In genomic region chr2:190978389-190979053, GRCh38 we compare ENCODE assay signal across 16 cellular contexts. TPM values are rescaled to one million over a fixed set of nuclear protein-coding genes. Genes with fewer than 3 reads are reported as not detected.
DNase-seq lines count a peak whose midpoint lies in the region; ATAC-seq, FAIRE-seq and TF ChIP-seq lines count a peak whose summit lies in the region.
"Had no signal": no experiment of that assay in that cellular context is flagged by ENCODE, and none has a peak within 500 bp of the region (broad histone marks: within the 10 kb centered on the region; RNA-seq: fewer than 3 reads in every experiment).

No MANE protein-coding gene starts in this region.

- H3K27me3 ChIP-seq in KMS-11 (ENCODE audit: insufficient read depth, low read depth): no peaks in the 10 kb centered on the region
- no peaks in the 10 kb centered on the region for H3K27me3 ChIP-seq in K562 (ENCODE audit: control insufficient read depth in 2 of 2, insufficient read depth in 2 of 2, low read length in 2 of 2)
- no peaks in the 10 kb centered on the region for H3K27me3 ChIP-seq in parathyroid adenoma (ENCODE audit: control insufficient read depth, insufficient read depth, low read length)
- H3K27me3 ChIP-seq: transverse colon had no signal

- no peak overlapping the region; the same call in 1 of the 2 replicates for H3K27ac ChIP-seq in KMS-11
- no peak overlapping the region for H3K27ac ChIP-seq in K562 (ENCODE audit: extremely low read depth, low read depth, low read length)
- H3K27ac ChIP-seq in parathyroid adenoma: peak overlapping the region; percentile 90
- H3K27ac ChIP-seq: transverse colon had no signal

- no peak overlapping the region for H3K4me3 Mint-ChIP-seq in activated CD8-positive, alpha-beta memory T cell treated with anti-CD3 and anti-CD28 coated beads, Interleukin-2, amount 10 ng/mL, durations not matched to agents 7 days and 5 days

- intact Hi-C loops in K562 (cut with micrococcal nuclease): no loop called here

- H3K4me3 ChIP-seq in KMS-11 (IDR thresholded peaks at IDR 0.05; ENCODE audit: insufficient read depth, low read depth, low read length): no peak overlapping the region
- no peak overlapping the region for H3K4me3 ChIP-seq in K562
- H3K4me3 ChIP-seq in parathyroid adenoma (ENCODE audit: low read depth, low read length): no peak overlapping the region
- H3K4me3 ChIP-seq: transverse colon had no signal

- H2AFZ ChIP-seq in KMS-11 (ENCODE audit: low read depth) (no peak overlapping the region), K562 (ENCODE audit: low read depth, low read length) (no peak overlapping the region), parathyroid adenoma (no peak overlapping the region)

- CTCF ChIA-PET in activated CD8-positive, alpha-beta memory T cell treated with anti-CD3 and anti-CD28 coated beads, Interleukin-2, amount 10 ng/mL, durations not matched to agents 7 days and 5 days (lab: Charles Lee): no interaction called here
- CTCF ChIA-PET in K562 (lab: Yijun Ruan, JAX; ENCODE audit: low intra/inter-chr PET ratio): no interaction called here
- CTCF ChIA-PET in GM10248 (lab: Yijun Ruan, JAX): interaction anchor here (0.8 to 1.2 kb wide), 3 partner anchors 9 to 14 kb away, joined by 3 read pairs; no protein-coding TSS in a partner anchor

- H3K27me3 Mint-ChIP-seq in activated CD8-positive, alpha-beta memory T cell treated with anti-CD3 and anti-CD28 coated beads, Interleukin-2, amount 10 ng/mL, durations not matched to agents 7 days and 5 days: no peaks in the 10 kb centered on the region

- H4K20me1 ChIP-seq in KMS-11 (ENCODE audit: insufficient read depth) (no peaks in the 10 kb centered on the region), K562 (replicated peaks; ENCODE audit: control insufficient read depth, insufficient read depth, low read length) (no peaks in the 10 kb centered on the region)

- H3K36me3 ChIP-seq in KMS-11 (ENCODE audit: insufficient read depth): no peaks in the 10 kb centered on the region; the same call in 1 of the 2 replicates
- H3K36me3 ChIP-seq in K562 (ENCODE audit: control insufficient read depth, insufficient read depth, low read length): peaks cover 92% of the 10 kb centered on the region; the same call in 2 of the 3 replicates
- peaks cover 3% of the 10 kb centered on the region for H3K36me3 ChIP-seq in parathyroid adenoma (ENCODE audit: control insufficient read depth, insufficient read depth, low read length)

- TF ChIP-seq POLR2A in K562 (conservative IDR thresholded peaks at IDR 0.05): no peak

- H3K36me3 Mint-ChIP-seq in activated CD8-positive, alpha-beta memory T cell treated with anti-CD3 and anti-CD28 coated beads, Interleukin-2, amount 10 ng/mL, durations not matched to agents 7 days and 5 days: peaks cover 93% of the 10 kb centered on the region

- no peak for TF ChIP-seq CTCF in KMS-11 (conservative IDR thresholded peaks at IDR 0.05; ENCODE audit: low read depth, low read length)
- TF ChIP-seq CTCF in K562 (IDR thresholded peaks at IDR 0.05 in 2 of 3, conservative IDR thresholded peaks at IDR 0.05 in 1 of 3; ENCODE audit: insufficient read depth in 2 of 3, low read depth in 1 of 3, low read length in 3 of 3): no peak
- TF ChIP-seq CTCF in parathyroid adenoma (IDR thresholded peaks at IDR 0.05): no peak
- TF ChIP-seq CTCF in GM10248 (IDR thresholded peaks at IDR 0.05; ENCODE audit: control extremely low read depth, extremely low read depth, low read depth, missing control alignments): no peak

- H3K4me2 ChIP-seq in KMS-11 (peak overlapping the region; percentile 80; the same call in 1 of the 2 replicates), K562 (ENCODE audit: insufficient read depth, low read length) (no peak overlapping the region), parathyroid adenoma (ENCODE audit: low read length) (no peak overlapping the region)

- 86% methylated on average over 17 of the region's 17 CpGs for WGBS in K562 (ENCODE audit: insufficient coverage, low coverage, missing lambda C conversion rate)

- FAIRE-seq in K562 (lab: Jason Lieb, UNC): no peak
- FAIRE-seq: H1, HepG2 had no signal

- no peaks in the 10 kb centered on the region for H3K9me3 Mint-ChIP-seq in activated CD8-positive, alpha-beta memory T cell treated with anti-CD3 and anti-CD28 coated beads, Interleukin-2, amount 10 ng/mL, durations not matched to agents 7 days and 5 days (ENCODE audit: low read depth)

- no peak for TF ChIP-seq EP300 in K562 (IDR thresholded peaks at IDR 0.05; ENCODE audit: low read length)

- H3K79me2 ChIP-seq in KMS-11 (ENCODE audit: insufficient read depth, low read depth) (no peaks in the 10 kb centered on the region), K562 (ENCODE audit: control insufficient read depth, insufficient read depth, low read length) (no peaks in the 10 kb centered on the region), parathyroid adenoma (no peaks in the 10 kb centered on the region)

- TF ChIP-seq RAD21 in K562 (CRISPR knock-in tag; conservative IDR thresholded peaks at IDR 0.05 in 1 of 2, IDR thresholded peaks at IDR 0.05 in 1 of 2): no peak

- H3K9ac ChIP-seq in KMS-11: no peak overlapping the region
- no peak overlapping the region for H3K9ac ChIP-seq in K562 (ENCODE audit: insufficient read depth in 1 of 2, low read depth in 2 of 2, low read length in 2 of 2)
- no peak overlapping the region for H3K9ac ChIP-seq in parathyroid adenoma

- peaks cover 48% of the 10 kb centered on the region for H3K4me1 ChIP-seq in KMS-11 (ENCODE audit: low read depth, poor library complexity, severe bottlenecking)
- H3K4me1 ChIP-seq in K562 (replicated peaks in 1 of 2; ENCODE audit: control insufficient read depth in 2 of 2, insufficient read depth in 2 of 2, low read length in 2 of 2): no peaks in the 10 kb centered on the region
- H3K4me1 ChIP-seq in parathyroid adenoma: peaks cover 59% of the 10 kb centered on the region

- peaks cover 52% of the 10 kb centered on the region for H3K4me1 Mint-ChIP-seq in activated CD8-positive, alpha-beta memory T cell treated with anti-CD3 and anti-CD28 coated beads, Interleukin-2, amount 10 ng/mL, durations not matched to agents 7 days and 5 days

- in situ Hi-C loops in K562 (cut with MboI): no loop called here

- no TSS peak for BruUV-seq in K562 (replicated peaks; lab: Mats Ljungman, UMichigan)

- H3K9me1 ChIP-seq in K562 (ENCODE audit: control insufficient read depth, insufficient read depth, low read length): no peaks in the 10 kb centered on the region

- peak overlapping the region; percentile 18 for H3K27ac Mint-ChIP-seq in activated CD8-positive, alpha-beta memory T cell treated with anti-CD3 and anti-CD28 coated beads, Interleukin-2, amount 10 ng/mL, durations not matched to agents 7 days and 5 days

- H3K9me3 ChIP-seq in K562 (replicated peaks; ENCODE audit: control insufficient read depth, insufficient read depth, low read depth, low read length): no peaks in the 10 kb centered on the region
- H3K9me3 ChIP-seq in parathyroid adenoma (ENCODE audit: control insufficient read depth, low read length): no peaks in the 10 kb centered on the region
- H3K9me3 ChIP-seq: transverse colon had no signal

- POLR2A ChIA-PET in K562 (lab: Yijun Ruan, JAX): no interaction called here
- POLR2A ChIA-PET in GM10248 (lab: Yijun Ruan, JAX): no interaction called here

- DNase-seq in activated CD8-positive, alpha-beta memory T cell treated with anti-CD3 and anti-CD28 coated beads, Interleukin-2, amount 10 ng/mL, durations not matched to agents 7 days and 5 days: no peak
- no peak for DNase-seq in activated CD8-positive, alpha-beta memory T cell treated with anti-CD3 and anti-CD28 coated beads for 24 hours
- DNase-seq in K562 (ENCODE audit: extremely low read depth in 1 of 4, low spot score in 3 of 4) (no peak), GM10248 (ENCODE audit: extremely low spot score) (no peak), NCI-H510A (lab: John Stamatoyannopoulos, UW) (no peak)
- DNase-seq: central memory CD4-positive, alpha-beta T cell; GDM1; NCI-H1694; NK-92 treated with Interleukin-12 subunit alpha and Interleukin-12 subunit beta, amount 100 ng/mL, for 24 hours; transverse colon had no signal

- ATAC-seq in activated CD8-positive, alpha-beta memory T cell treated with anti-CD3 and anti-CD28 coated beads, Interleukin-2, amount 10 ng/mL, durations not matched to agents 7 days and 5 days: no peak
- ATAC-seq in K562: no peak
- no peak for ATAC-seq in HG03280 (IDR thresholded peaks at IDR 0.05; ENCODE audit: unreplicated experiment)
- ATAC-seq: esophagus mucosa, HepG2 had no signal

TF ChIP-seq in K562, 482 proteins besides CTCF, POLR2A, EP300 and RAD21 (continues in another document):
- TF ChIP-seq NFE2 (IDR thresholded peaks at IDR 0.05; ENCODE audit: low read depth) (no peak), ZKSCAN8 (CRISPR knock-in tag; IDR thresholded peaks at IDR 0.05) (no peak), XRCC3 (IDR thresholded peaks at IDR 0.05) (no peak), ZNF696 (CRISPR knock-in tag; conservative IDR thresholded peaks at IDR 0.05) (no peak), EGR1 (conservative IDR thresholded peaks at IDR 0.05) (no peak), FOSL1 (tag; conservative IDR thresholded peaks at IDR 0.05) (0 out of 2 replicates have a peak, but pooled peaks have one; percentile 22)

RNA-seq across cellular contexts. Expression of gene STAT1, which starts 35.5 kb away (rescaled TPM):
- 100 to 1,000 TPM; 385 to 515 TPM for total RNA-seq in activated CD8-positive, alpha-beta memory T cell treated with anti-CD3 and anti-CD28 coated beads, Interleukin-2, amount 10 ng/mL, durations not matched to agents 7 days and 5 days
- 23.7 and 38.9 TPM in 2 replicates for total RNA-seq in K562 (2011; cell fraction: chromatin; rRNA removed; ENCODE audit: low replicate concordance)
- 18.3 TPM in 2 replicates for total RNA-seq in K562 (2011; cell fraction: nucleolus; rRNA removed)
- 21.9 and 25.7 TPM in 2 replicates for total RNA-seq in K562 (2011; cell fraction: nucleoplasm; rRNA removed)
- total RNA-seq in K562 (2014; rRNA removed): 19.3 and 25.5 TPM in 2 replicates
- 26.8 and 29.8 TPM in 2 replicates for total RNA-seq in K562 (2014; rRNA removed; fragmentation: Illumina TruSeq; extraction: Trizol)
- total RNA-seq in K562 (2015; rRNA removed; fragmentation: Illumina TruSeq; extraction: Trizol): 32.2 and 33.4 TPM in 2 replicates
- total RNA-seq in K562 (2021): 31.8 and 34.4 TPM in 2 replicates
- polyA plus RNA-seq in K562 (2011; rRNA removed): 21.1 and 28.1 TPM in 2 replicates
- 13.5 and 14.5 TPM in 2 replicates for polyA plus RNA-seq in K562 (2011; cell fraction: cytosol; rRNA removed)
- 22.4 and 26.8 TPM in 2 replicates for polyA plus RNA-seq in K562 (2011; cell fraction: nucleus; rRNA removed)
- polyA plus RNA-seq in K562 (2012): 24.5 and 30.2 TPM in 2 replicates
- polyA plus RNA-seq in K562 (2014; fragmentation: Illumina TruSeq; extraction: Trizol): 26.3 and 31.0 TPM in 2 replicates
- 1 to 10 TPM; 8.7 to 8.8 TPM for polyA plus RNA-seq in K562 (2014; fragmentation: Nextera tagmentation; extraction: Ambion mirVana)
- polyA plus RNA-seq in K562 (2014; rRNA removed): 20.8 and 24.4 TPM in 2 replicates
- polyA minus RNA-seq in K562 (2011; rRNA and poly(A)+ RNA removed): 37.2 and 48.2 TPM in 2 replicates
- 15.6 and 40.9 TPM in 2 replicates for polyA minus RNA-seq in K562 (2011; cell fraction: cytosol; rRNA and poly(A)+ RNA removed)
- polyA minus RNA-seq in K562 (2011; cell fraction: nucleus; rRNA and poly(A)+ RNA removed): 27.1 and 29.4 TPM in 2 replicates

Comparison
In these comparisons a context has a peak if more than half of its experiments do, and no peak if none do; other contexts are left out.
1. RNA of gene STAT1, which starts 35.5 kb away (total RNA-seq): 385 to 515 TPM in activated CD8-positive, alpha-beta memory T cell treated with anti-CD3 and anti-CD28 coated beads, Interleukin-2, amount 10 ng/mL, durations not matched to agents 7 days and 5 days; 18.3 to 38.9 TPM in K562; every median in the first group is over 4 times any median in the second.